15 cellular contexts compared by ENCODE assay signal in the genomic region with DNA sequence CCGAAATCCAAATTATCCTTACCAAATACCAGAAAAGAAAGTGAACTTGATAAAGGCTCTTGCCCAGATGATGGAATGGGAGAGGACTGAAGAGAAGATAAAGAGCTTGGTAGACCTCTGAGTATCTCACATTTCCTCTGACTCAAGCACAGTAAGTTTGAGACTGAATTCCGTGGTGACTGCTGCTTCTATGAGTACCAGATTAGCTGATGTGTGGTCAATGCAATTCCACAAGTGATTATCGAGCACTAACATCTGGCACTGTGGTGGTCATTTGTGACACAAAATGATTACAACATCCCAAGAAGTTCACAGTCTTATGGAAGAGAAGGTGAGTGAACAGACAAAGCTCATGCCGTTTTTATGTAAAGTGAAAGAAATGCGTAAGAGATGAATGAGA. TPM values are rescaled to one million over a fixed set of nuclear protein-coding genes. Genes with fewer than 3 reads are reported as not detected.
DNase-seq lines count a peak whose midpoint lies in the region; ATAC-seq and TF ChIP-seq lines count a peak whose summit lies in the region.
"Had no signal": no experiment of that assay in that cellular context is flagged by ENCODE, and none has a peak within 500 bp of the region (broad histone marks: within the 10 kb centered on the region; RNA-seq: fewer than 3 reads in every experiment).

No MANE protein-coding gene starts in this region.

- no peak overlapping the region for H4K8ac ChIP-seq in mesenchymal stem cell (ENCODE audit: low read length)

- H2BK15ac ChIP-seq in mesenchymal stem cell (ENCODE audit: low read depth, poor library complexity, severe bottlenecking): no peak overlapping the region

- no peak overlapping the region for H3K27ac Mint-ChIP-seq in CD4-positive, alpha-beta T cell
- H3K27ac Mint-ChIP-seq: activated naive CD4-positive, alpha-beta T cell treated with anti-CD3 and anti-CD28 coated beads, Interleukin-2, amount 50 U/mL, for 24 hours; IgD-negative memory B cell; naive B cell had no signal

- TF ChIP-seq CTCF in CD4-positive, alpha-beta T cell (IDR thresholded peaks at IDR 0.05): no peak
- no peak for TF ChIP-seq CTCF in brain microvascular endothelial cell (IDR thresholded peaks at IDR 0.05; ENCODE audit: low read depth, low read length, missing control alignments)

- no peaks in the 10 kb centered on the region for H3K9me3 Mint-ChIP-seq in CD4-positive, alpha-beta T cell
- H3K9me3 Mint-ChIP-seq: activated naive CD4-positive, alpha-beta T cell treated with anti-CD3 and anti-CD28 coated beads, Interleukin-2, amount 50 U/mL, for 24 hours; IgD-negative memory B cell had no signal

- 73% methylated on average over 4 of the region's 5 CpGs for WGBS in mesenchymal stem cell

- H3K4me1 ChIP-seq in mesenchymal stem cell (ENCODE audit: control insufficient read depth, insufficient read depth, low read depth, low read length) (peaks cover 13% of the 10 kb centered on the region), SJCRH30 (peaks cover 6% of the 10 kb centered on the region; the same call in 1 of the 2 replicates)

- H3K14ac ChIP-seq in mesenchymal stem cell (ENCODE audit: low read length in 2 of 2): no peak overlapping the region

- DNase-seq in CD4-positive, alpha-beta T cell: no peak
- DNase-seq in LHCN-M2 (ENCODE audit: low read depth) (peak; percentile 77), brain microvascular endothelial cell (peak; percentile 80), mesenchymal stem cell (peak; percentile 77), globus pallidus (ENCODE audit: low spot score) (no peak), SJCRH30 (no peak), NCI-H524 (lab: John Stamatoyannopoulos, UW) (no peak)
- no peak for DNase-seq in NK-92 treated with Interleukin-12 subunit alpha and Interleukin-12 subunit beta, amount 100 ng/mL, for 24 hours (lab: John Stamatoyannopoulos, UW)
- DNase-seq: cerebellar nuclear complex, left ventricle myocardium superior, naive B cell had no signal

- H2BK120ac ChIP-seq in mesenchymal stem cell (ENCODE audit: low read depth, low read length): no peak overlapping the region

- H3K27me3 ChIP-seq in CD4-positive, alpha-beta T cell (ENCODE audit: control insufficient read depth, insufficient read depth, low read length): peaks cover 4% of the 10 kb centered on the region
- H3K27me3 ChIP-seq in brain microvascular endothelial cell (replicated peaks): no peaks in the 10 kb centered on the region
- H3K27me3 ChIP-seq in mesenchymal stem cell (ENCODE audit: control insufficient read depth in 1 of 2, insufficient read depth in 1 of 2, low read length in 2 of 2): peaks cover 0 to 21% of the 10 kb centered on the region in 2 experiments
- H3K27me3 ChIP-seq in SJCRH30: no peaks in the 10 kb centered on the region; the same call in 1 of the 2 replicates

- CTCF ChIA-PET in CD4-positive, alpha-beta T cell (lab: Charles Lee): no interaction called here

- intact Hi-C loops in CD4-positive, alpha-beta T cell (cut with DNase I, micrococcal nuclease): loop anchor here (5.0 to 10.0 kb wide), 5 partner anchors 142 to 1195 kb away; partner anchors contain the start of genes AFDN (in 1 of the 2), CEP43 (in 1 of the 2) and RNASET2 (in 1 of the 2)

- no peak for ATAC-seq in CD4-positive, alpha-beta T cell (ENCODE audit: poor library complexity)
- ATAC-seq: activated CD4-positive, CD25-positive, alpha-beta regulatory T cell treated with anti-CD3 and anti-CD28 coated beads, Interleukin-2, amount 50 U/mL, for 24 hours; left ventricle myocardium superior had no signal

- in situ Hi-C loops in brain microvascular endothelial cell (cut with HindIII; ENCODE audit: low pct_ligation_motif_present, low sequenced_read_pairs): no loop called here

- no peak overlapping the region for H3K27ac ChIP-seq in CD4-positive, alpha-beta T cell (ENCODE audit: low read depth, low read length)
- no peak overlapping the region for H3K27ac ChIP-seq in brain microvascular endothelial cell
- no peak overlapping the region for H3K27ac ChIP-seq in mesenchymal stem cell (ENCODE audit: low read length, poor library complexity, severe bottlenecking)
- H3K27ac ChIP-seq in SJCRH30: no peak overlapping the region
- H3K27ac ChIP-seq: hepatocyte had no signal

- peak overlapping the region; percentile 91 for H3K4me3 Mint-ChIP-seq in CD4-positive, alpha-beta T cell
- H3K4me3 Mint-ChIP-seq: activated naive CD4-positive, alpha-beta T cell treated with anti-CD3 and anti-CD28 coated beads, Interleukin-2, amount 50 U/mL, for 24 hours had no signal

- H3K36me3 ChIP-seq in brain microvascular endothelial cell (replicated peaks) (no peaks in the 10 kb centered on the region), mesenchymal stem cell (ENCODE audit: control insufficient read depth in 1 of 2, insufficient read depth in 2 of 2, low read depth in 1 of 2, low read length in 2 of 2) (no peaks in the 10 kb centered on the region), SJCRH30 (no peaks in the 10 kb centered on the region)

- no peak overlapping the region for H2BK12ac ChIP-seq in mesenchymal stem cell (ENCODE audit: low read length in 2 of 2)

- H2AFZ ChIP-seq in mesenchymal stem cell (ENCODE audit: low read depth, low read length): no peak overlapping the region
- H2AFZ ChIP-seq: hepatocyte had no signal

- no peaks in the 10 kb centered on the region for H3K9me3 ChIP-seq in CD4-positive, alpha-beta T cell (ENCODE audit: control insufficient read depth, low read length)
- H3K9me3 ChIP-seq in mesenchymal stem cell (ENCODE audit: control insufficient read depth, low read length): no peaks in the 10 kb centered on the region
- H3K9me3 ChIP-seq in SJCRH30 (replicated peaks): no peaks in the 10 kb centered on the region

- no peak overlapping the region for H3K4me2 ChIP-seq in mesenchymal stem cell (ENCODE audit: low read length, poor library complexity, severe bottlenecking)

- H3K36me3 Mint-ChIP-seq in CD4-positive, alpha-beta T cell (ENCODE audit: low read depth): peaks cover 8% of the 10 kb centered on the region
- H3K36me3 Mint-ChIP-seq: activated naive CD4-positive, alpha-beta T cell treated with anti-CD3 and anti-CD28 coated beads, Interleukin-2, amount 50 U/mL, for 24 hours; IgD-negative memory B cell had no signal

- peaks cover 39% of the 10 kb centered on the region for H3K27me3 Mint-ChIP-seq in CD4-positive, alpha-beta T cell
- H3K27me3 Mint-ChIP-seq: activated naive CD4-positive, alpha-beta T cell treated with anti-CD3 and anti-CD28 coated beads, Interleukin-2, amount 50 U/mL, for 24 hours had no signal

- H4K91ac ChIP-seq in mesenchymal stem cell (ENCODE audit: low read length): no peak overlapping the region

- no peak overlapping the region for H3K9ac ChIP-seq in mesenchymal stem cell (ENCODE audit: low read length)

- H3K4me3 ChIP-seq in brain microvascular endothelial cell (ENCODE audit: low read depth, low read length): no peak overlapping the region
- no peak overlapping the region for H3K4me3 ChIP-seq in mesenchymal stem cell (ENCODE audit: insufficient read depth in 1 of 2, low read depth in 1 of 2, low read length in 2 of 2)
- no peak overlapping the region for H3K4me3 ChIP-seq in SJCRH30
- H3K4me3 ChIP-seq: hepatocyte had no signal

- peaks cover 31% of the 10 kb centered on the region for H3K4me1 Mint-ChIP-seq in CD4-positive, alpha-beta T cell (ENCODE audit: low read depth)

- H3K79me1 ChIP-seq in mesenchymal stem cell (replicated peaks; ENCODE audit: low read length, poor library complexity, severe bottlenecking): peaks cover 2% of the 10 kb centered on the region

- no peak overlapping the region for H3K4ac ChIP-seq in mesenchymal stem cell (ENCODE audit: low read depth in 1 of 2, low read length in 2 of 2)

- no peak overlapping the region for H2BK5ac ChIP-seq in mesenchymal stem cell (ENCODE audit: low read depth, low read length, poor library complexity, severe bottlenecking)

- H3K18ac ChIP-seq in mesenchymal stem cell (ENCODE audit: low read depth in 1 of 2, low read length in 2 of 2): no peak overlapping the region

- H2AK5ac ChIP-seq in mesenchymal stem cell (ENCODE audit: low read length, severe bottlenecking): no peak overlapping the region

- POLR2A ChIA-PET in CD4-positive, alpha-beta T cell (lab: Charles Lee): interaction anchor here (0.7 kb wide), 1 partner anchor 823 kb away, joined by 3 read pairs; no protein-coding TSS in a partner anchor

- no peak overlapping the region for H3K23ac ChIP-seq in mesenchymal stem cell (ENCODE audit: low read length in 2 of 2)

RNA-seq across cellular contexts. Expression of gene RPS6KA2, which starts 2.6 kb away (rescaled TPM):
- total RNA-seq in CD4-positive, alpha-beta T cell: 1 to 10 TPM; 5.6 to 6.2 TPM
- 32.4 and 43.7 TPM in 2 replicates for total RNA-seq in LHCN-M2 (2014; rRNA removed)
- 23.1 TPM for polyA plus RNA-seq in LHCN-M2 (2012)
- polyA plus RNA-seq in mesenchymal stem cell (2013, experiment 1 of 2): 141 TPM
- 139 TPM for polyA plus RNA-seq in mesenchymal stem cell (2013, experiment 2 of 2)
- 4.2 and 6.3 TPM in 2 replicates for total RNA-seq in SJCRH30 (2014; rRNA removed; shearing (Covaris generic))

RNA-seq across cellular contexts. Expression of gene RAMACL, which starts 43.1 kb away (rescaled TPM):
- total RNA-seq in CD4-positive, alpha-beta T cell: under 1 TPM; 0.52 to 0.75 TPM
- 0.06 TPM in 1 of 2 replicates, not detected in the other for total RNA-seq in LHCN-M2 (2014; rRNA removed)
- 0.17 TPM for polyA plus RNA-seq in LHCN-M2 (2012)
- 0.43 TPM for polyA plus RNA-seq in mesenchymal stem cell (2013, experiment 1 of 2)
- 0.37 TPM for polyA plus RNA-seq in mesenchymal stem cell (2013, experiment 2 of 2)
- 0.12 and 0.15 TPM in 2 replicates for total RNA-seq in SJCRH30 (2014; rRNA removed; shearing (Covaris generic))

Comparison
In these comparisons a context has a peak if more than half of its experiments do, and no peak if none do; other contexts are left out.
1. DNase-seq: peak in LHCN-M2 (single experiment), brain microvascular endothelial cell (single experiment) and mesenchymal stem cell (single experiment); none in CD4-positive, alpha-beta T cell (0 of 10), globus pallidus (single experiment), SJCRH30 (0 of 2), NK-92 treated with Interleukin-12 subunit alpha and Interleukin-12 subunit beta, amount 100 ng/mL, for 24 hours (single experiment) and NCI-H524 (0 of 2).